17 cellular contexts compared by ENCODE assay signal in the genomic region with DNA sequence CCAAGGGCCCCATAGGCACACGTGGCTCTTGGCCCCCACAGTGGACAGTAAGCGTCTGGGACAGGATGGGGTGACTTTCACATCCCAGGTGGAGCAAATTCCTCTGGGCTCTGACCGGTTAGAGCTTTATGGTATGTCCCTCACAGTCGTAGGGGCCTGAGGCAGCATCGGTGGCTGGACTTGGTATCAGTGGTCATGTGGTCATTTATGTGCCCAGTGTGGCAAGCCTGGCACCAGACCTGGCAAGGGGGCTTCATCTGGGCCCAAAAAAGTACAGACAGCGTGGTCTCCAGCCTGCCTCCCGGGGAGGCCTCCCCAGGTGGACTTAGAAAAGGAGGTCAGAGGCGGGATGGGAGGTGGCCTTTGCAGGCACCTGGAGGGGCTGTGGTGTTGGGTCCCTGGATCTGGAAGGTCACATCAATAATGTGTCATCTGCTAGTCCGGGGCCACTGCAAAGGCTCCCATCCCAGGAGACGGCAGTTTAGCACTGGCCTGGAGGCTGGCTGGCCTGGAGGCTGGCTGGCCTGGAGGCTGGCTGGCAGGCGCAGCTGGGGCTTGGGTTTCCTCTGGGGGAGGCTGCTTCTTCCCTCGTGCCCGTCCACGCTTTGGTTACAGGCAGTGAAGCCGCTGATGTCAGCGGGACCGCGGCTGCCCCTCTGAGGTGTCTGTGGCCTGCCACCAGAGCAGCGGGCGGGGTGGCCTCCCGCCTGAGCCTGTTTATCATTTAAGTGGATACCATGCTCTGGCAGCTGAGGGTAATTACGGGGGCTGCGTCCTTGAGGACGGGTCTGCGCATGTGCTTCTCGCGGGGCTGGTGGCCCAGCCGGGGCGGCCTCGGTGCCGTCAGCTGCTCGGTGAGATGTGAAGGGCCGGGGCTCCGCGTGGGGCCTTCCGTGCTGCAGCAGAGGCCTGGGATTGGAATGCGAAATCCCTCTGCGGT. TPM values are rescaled to one million over a fixed set of nuclear protein-coding genes. Genes with fewer than 3 reads are reported as not detected.
DNase-seq lines count a peak whose midpoint lies in the region; ATAC-seq, FAIRE-seq and TF ChIP-seq lines count a peak whose summit lies in the region.
"Had no signal": no experiment of that assay in that cellular context is flagged by ENCODE, and none has a peak within 500 bp of the region (broad histone marks: within the 10 kb centered on the region; RNA-seq: fewer than 3 reads in every experiment).

No MANE protein-coding gene starts in this region.

- BruUV-seq in HepG2 (replicated peaks; lab: Mats Ljungman, UMichigan): no TSS peak

- H3K4me3 ChIP-seq in HepG2 (replicated peaks in 1 of 3; ENCODE audit: insufficient read depth in 1 of 3, low read depth in 2 of 3, low read length in 3 of 3) (no peak overlapping the region), right lobe of liver (no peak overlapping the region), lower lobe of right lung (no peak overlapping the region), aorta (ENCODE audit: low read length in 2 of 2) (no peak overlapping the region)
- H3K4me3 ChIP-seq in naive thymus-derived CD4-positive, alpha-beta T cell (ENCODE audit: low read length): no peak overlapping the region

- no peak overlapping the region for H3K4me3 Mint-ChIP-seq in naive thymus-derived CD4-positive, alpha-beta T cell
- H3K4me3 Mint-ChIP-seq: CD4-positive, alpha-beta T cell had no signal

- WGBS in HepG2 (ENCODE audit: low lambda C conversion rate): 57% methylated on average over 29 of the region's 38 CpGs
- WGBS in right lobe of liver (ENCODE audit: insufficient coverage, low coverage, low lambda C conversion rate, missing lambda C conversion rate): 79% methylated on average over 4 of the region's 38 CpGs
- WGBS in aorta, 2 donors: 83 to 87% methylated on average over 38 of the region's 38 CpGs

- peaks cover 0 to 3% (median 0%) of the 10 kb centered on the region in 7 donors for H3K4me1 Mint-ChIP-seq in naive thymus-derived CD4-positive, alpha-beta T cell

- H3K79me2 ChIP-seq in HepG2 (ENCODE audit: insufficient read depth, low read length): no peaks in the 10 kb centered on the region

- H3K27ac ChIP-seq in HepG2 (ENCODE audit: extremely low read length, insufficient read depth, low read length): no peak overlapping the region
- no peak overlapping the region for H3K27ac ChIP-seq in right lobe of liver
- no peak overlapping the region for H3K27ac ChIP-seq in lower lobe of right lung
- no peak overlapping the region for H3K27ac ChIP-seq in aorta (ENCODE audit: low read depth in 1 of 2, low read length in 2 of 2)
- no peak overlapping the region for H3K27ac ChIP-seq in naive thymus-derived CD4-positive, alpha-beta T cell (ENCODE audit: low read depth, low read length)

- CTCF ChIA-PET in HepG2 (lab: Yijun Ruan, JAX; ENCODE audit: low intra/inter-chr PET ratio, low total read pairs): no interaction called here
- CTCF ChIA-PET in naive thymus-derived CD4-positive, alpha-beta T cell (lab: Charles Lee): no interaction called here

- intact Hi-C loops in HepG2 (cut with micrococcal nuclease; ENCODE audit: unreplicated experiment): no loop called here
- intact Hi-C loops in right lobe of liver (cut with DNase I): no loop called here
- intact Hi-C loops in lower lobe of right lung (cut with DNase I): no loop called here
- intact Hi-C loops in aorta (cut with DNase I): no loop called here
- intact Hi-C loops in naive thymus-derived CD4-positive, alpha-beta T cell (cut with micrococcal nuclease): no loop called here

- DNase-seq in HepG2 (ENCODE audit: low spot score): no peak
- DNase-seq in right lobe of liver: no peak
- peak; percentile 89 for DNase-seq in SK-N-DZ (ENCODE audit: low spot score)
- DNase-seq in lower lobe of right lung: peak; percentile 40
- DNase-seq in aorta: peak; percentile 38 to 67
- no peak for DNase-seq in NK-92 treated with Interleukin-12 subunit alpha and Interleukin-12 subunit beta, amount 100 ng/mL, for 24 hours (lab: John Stamatoyannopoulos, UW)
- no peak for DNase-seq in naive thymus-derived CD4-positive, alpha-beta T cell
- no peak for DNase-seq in GM03348 (ENCODE audit: low spot score)
- DNase-seq: CD4-positive, alpha-beta T cell; DMS79; GDM1; GOT3; NCI-H146; NCI-H2081 treated with DMSO at 0.1 percent for 48 hours; NCI-H774; Right ventricle myocardium superior had no signal

- TF ChIP-seq POLR2A in HepG2 (IDR thresholded peaks at IDR 0.05; ENCODE audit: insufficient read depth in 1 of 2, low read depth in 2 of 2, low read length in 2 of 2) (no peak), right lobe of liver (IDR thresholded peaks at IDR 0.05) (no peak)

- H2AFZ ChIP-seq in HepG2 (ENCODE audit: low read length): no peak overlapping the region

- no peak for TF ChIP-seq RAD21 in HepG2 (CRISPR knock-in tag; IDR thresholded peaks at IDR 0.05)

- no peaks in the 10 kb centered on the region for H3K9me3 Mint-ChIP-seq in naive thymus-derived CD4-positive, alpha-beta T cell
- H3K9me3 Mint-ChIP-seq: CD4-positive, alpha-beta T cell had no signal

- ATAC-seq in HepG2 (no peak), right lobe of liver (no peak), lower lobe of right lung (no peak), aorta (ENCODE audit: low FRiP score) (peak; percentile 38)
- no peak for ATAC-seq in naive thymus-derived CD4-positive, alpha-beta T cell
- ATAC-seq: Panc1 had no signal

- in situ Hi-C loops in HepG2 (cut with HindIII; ENCODE audit: extremely low pct_ligation_motif_present, low pct_unique_long_range_greater_than_20kb): no loop called here

- no peak overlapping the region for H3K27ac Mint-ChIP-seq in naive thymus-derived CD4-positive, alpha-beta T cell
- H3K27ac Mint-ChIP-seq: CD4-positive, alpha-beta T cell had no signal

- H3K27me3 Mint-ChIP-seq in naive thymus-derived CD4-positive, alpha-beta T cell: peaks cover 0 to 43% (median 8%) of the 10 kb centered on the region in 5 donors

- H3K9ac ChIP-seq in HepG2 (ENCODE audit: insufficient read depth, low read depth, low read length): no peak overlapping the region

- H3K27me3 ChIP-seq in HepG2 (ENCODE audit: control insufficient read depth in 1 of 2, insufficient read depth in 2 of 2, low read length in 2 of 2) (peaks cover 23 to 66% of the 10 kb centered on the region in 2 experiments; a peak in 4 of 5 replicates), right lobe of liver (no peaks in the 10 kb centered on the region), lower lobe of right lung (ENCODE audit: low read depth) (peaks cover 17% of the 10 kb centered on the region), aorta (ENCODE audit: control insufficient read depth in 1 of 2, insufficient read depth in 2 of 2, low read length in 1 of 2) (no peaks in the 10 kb centered on the region)
- H3K27me3 ChIP-seq in naive thymus-derived CD4-positive, alpha-beta T cell (ENCODE audit: control insufficient read depth in 2 of 2, insufficient read depth in 2 of 2, low read length in 2 of 2): no peaks in the 10 kb centered on the region

- H3K36me3 ChIP-seq in HepG2 (replicated peaks in 1 of 2; ENCODE audit: control insufficient read depth in 1 of 2, insufficient read depth in 2 of 2, low read length in 2 of 2) (no peaks in the 10 kb centered on the region), right lobe of liver (no peaks in the 10 kb centered on the region), lower lobe of right lung (no peaks in the 10 kb centered on the region), aorta (ENCODE audit: control insufficient read depth in 1 of 2, insufficient read depth in 2 of 2, low read length in 1 of 2) (no peaks in the 10 kb centered on the region)
- H3K36me3 ChIP-seq in naive thymus-derived CD4-positive, alpha-beta T cell (ENCODE audit: control insufficient read depth in 2 of 3, insufficient read depth in 3 of 3, low read length in 3 of 3): no peaks in the 10 kb centered on the region

- FAIRE-seq in HepG2 (lab: Jason Lieb, UNC): no peak

- TF ChIP-seq EP300 in HepG2 (IDR thresholded peaks at IDR 0.05; ENCODE audit: low read depth in 2 of 2, low read length in 2 of 2) (no peak), HepG2 (CRISPR knock-in tag; IDR thresholded peaks at IDR 0.05; ENCODE audit: borderline replicate concordance) (no peak)

- H3K9me3 ChIP-seq in HepG2 (ENCODE audit: low read length): no peaks in the 10 kb centered on the region
- no peaks in the 10 kb centered on the region for H3K9me3 ChIP-seq in right lobe of liver
- H3K9me3 ChIP-seq in lower lobe of right lung: no peaks in the 10 kb centered on the region
- H3K9me3 ChIP-seq in aorta (ENCODE audit: control insufficient read depth, low read length): no peaks in the 10 kb centered on the region
- H3K9me3 ChIP-seq in naive thymus-derived CD4-positive, alpha-beta T cell (ENCODE audit: control insufficient read depth in 2 of 3, low read length in 3 of 3): no peaks in the 10 kb centered on the region

- H3K4me1 ChIP-seq in HepG2 (ENCODE audit: insufficient read depth, low read length) (peaks cover 52% of the 10 kb centered on the region), right lobe of liver (no peaks in the 10 kb centered on the region), lower lobe of right lung (no peaks in the 10 kb centered on the region), aorta (ENCODE audit: control insufficient read depth in 1 of 2, insufficient read depth in 2 of 2, low read length in 2 of 2) (no peaks in the 10 kb centered on the region)
- no peaks in the 10 kb centered on the region for H3K4me1 ChIP-seq in naive thymus-derived CD4-positive, alpha-beta T cell (ENCODE audit: control insufficient read depth in 2 of 2, insufficient read depth in 2 of 2, low read length in 2 of 2)

- H3K4me2 ChIP-seq in HepG2 (ENCODE audit: low read depth, low read length): no peak overlapping the region

- no peaks in the 10 kb centered on the region for H4K20me1 ChIP-seq in HepG2 (ENCODE audit: insufficient read depth, low read length)

- TF ChIP-seq CTCF in HepG2 (CRISPR knock-in tag; IDR thresholded peaks at IDR 0.05): no peak
- TF ChIP-seq CTCF in right lobe of liver (IDR thresholded peaks at IDR 0.05): no peak
- no peak for TF ChIP-seq CTCF in lower lobe of right lung (IDR thresholded peaks at IDR 0.05)

- POLR2A ChIA-PET in HepG2 (lab: Yijun Ruan, JAX): interaction anchor here (1.0 kb wide), 1 partner anchor 18 kb away, joined by 4 read pairs; no protein-coding TSS in a partner anchor
- POLR2A ChIA-PET in naive thymus-derived CD4-positive, alpha-beta T cell (lab: Charles Lee): no interaction called here

- H3K36me3 Mint-ChIP-seq in naive thymus-derived CD4-positive, alpha-beta T cell: peaks cover 0 to 4% (median 0%) of the 10 kb centered on the region in 5 donors

RNA-seq across cellular contexts. Expression of a gene that starts 20.7 kb away (rescaled TPM):
- 17.1 and 25.8 TPM in 2 replicates for total RNA-seq in HepG2 (2016; rRNA removed; fragmentation: Illumina TruSeq; extraction: Trizol)
- 4.7 and 4.8 TPM in 2 replicates for total RNA-seq in HepG2 (2016; cell fraction: cytosol; rRNA removed; fragmentation: Illumina TruSeq; extraction: Trizol; ENCODE audit: low read depth)
- 17.7 and 25.2 TPM in 2 replicates for total RNA-seq in HepG2 (2016; cell fraction: insoluble cytoplasmic fraction; rRNA removed; fragmentation: Illumina TruSeq; extraction: Trizol)
- 13.9 and 15.1 TPM in 2 replicates for total RNA-seq in HepG2 (2016; cell fraction: membrane; rRNA removed; fragmentation: Illumina TruSeq; extraction: Trizol)
- total RNA-seq in HepG2 (2016; cell fraction: nucleus; rRNA removed; fragmentation: Illumina TruSeq; extraction: Trizol): 18.5 and 22.8 TPM in 2 replicates
- polyA plus RNA-seq in HepG2 (2011; rRNA removed): 50.8 and 61.1 TPM in 2 replicates
- 31.1 and 45.6 TPM in 2 replicates for polyA plus RNA-seq in HepG2 (2011; cell fraction: cytosol; rRNA removed)
- 117 and 122 TPM in 2 replicates for polyA plus RNA-seq in HepG2 (2011; cell fraction: nucleus; rRNA removed)
- 27.9 and 32.4 TPM in 2 replicates for polyA plus RNA-seq in HepG2 (2012)
- polyA plus RNA-seq in HepG2 (2016; cell fraction: cytosol; fragmentation: Illumina TruSeq; extraction: Trizol; ENCODE audit: low read depth): 3.7 and 4.2 TPM in 2 replicates
- polyA plus RNA-seq in HepG2 (2016; cell fraction: insoluble cytoplasmic fraction; fragmentation: Illumina TruSeq; extraction: Trizol; ENCODE audit: low read depth): 29.4 and 33.0 TPM in 2 replicates
- polyA plus RNA-seq in HepG2 (2016; cell fraction: membrane; fragmentation: Illumina TruSeq; extraction: Trizol; ENCODE audit: low read depth): 11.7 and 12.5 TPM in 2 replicates
- 60.4 and 60.8 TPM in 2 replicates for polyA plus RNA-seq in HepG2 (2016; cell fraction: nucleus; fragmentation: Illumina TruSeq; extraction: Trizol; ENCODE audit: insufficient read depth, low read depth)
- 17.1 and 51.0 TPM in 2 replicates for polyA minus RNA-seq in HepG2 (2011; rRNA and poly(A)+ RNA removed; ENCODE audit: low replicate concordance)
- polyA minus RNA-seq in HepG2 (2011; cell fraction: cytosol; rRNA and poly(A)+ RNA removed): 33.1 and 38.6 TPM in 2 replicates
- polyA minus RNA-seq in HepG2 (2011; cell fraction: nucleus; rRNA and poly(A)+ RNA removed): 17.8 and 25.2 TPM in 2 replicates
- total RNA-seq in right lobe of liver: 10 to 100 TPM in 5 of 6 experiments, 1 to 10 TPM in 1; 8.9 to 21.9 (median 15.1) TPM
- polyA plus RNA-seq in SK-N-DZ (2014; cell fraction: cytosol; rRNA removed): 9.9 and 14.1 TPM in 2 replicates
- polyA plus RNA-seq in SK-N-DZ (2014; cell fraction: nucleus; rRNA removed): 25.6 and 26.8 TPM in 2 replicates
- total RNA-seq in lower lobe of right lung: 20.6 TPM
- total RNA-seq in aorta: 10 to 100 TPM; 10.7 to 13.4 TPM
- 1 to 10 TPM; 2.5 to 8.0 TPM for polyA plus RNA-seq in aorta
- 100 to 1,000 TPM in 2 of 5 experiments, 10 to 100 TPM in 3; 37.7 to 134 (median 84.4) TPM for total RNA-seq in naive thymus-derived CD4-positive, alpha-beta T cell
- polyA plus RNA-seq in naive thymus-derived CD4-positive, alpha-beta T cell: 1 to 10 TPM; 4.0 to 7.4 TPM

Comparison
In these comparisons a context has a peak if more than half of its experiments do, and no peak if none do; other contexts are left out.
1. DNase-seq: peak in SK-N-DZ (single experiment), lower lobe of right lung (single experiment) and aorta (2 of 2); none in HepG2 (single experiment), right lobe of liver (0 of 3), NK-92 treated with Interleukin-12 subunit alpha and Interleukin-12 subunit beta, amount 100 ng/mL, for 24 hours (single experiment), naive thymus-derived CD4-positive, alpha-beta T cell (0 of 9) and GM03348 (single experiment).